Comparison of ENCODE assay signal across 1 cellular context in the genomic region with DNA sequence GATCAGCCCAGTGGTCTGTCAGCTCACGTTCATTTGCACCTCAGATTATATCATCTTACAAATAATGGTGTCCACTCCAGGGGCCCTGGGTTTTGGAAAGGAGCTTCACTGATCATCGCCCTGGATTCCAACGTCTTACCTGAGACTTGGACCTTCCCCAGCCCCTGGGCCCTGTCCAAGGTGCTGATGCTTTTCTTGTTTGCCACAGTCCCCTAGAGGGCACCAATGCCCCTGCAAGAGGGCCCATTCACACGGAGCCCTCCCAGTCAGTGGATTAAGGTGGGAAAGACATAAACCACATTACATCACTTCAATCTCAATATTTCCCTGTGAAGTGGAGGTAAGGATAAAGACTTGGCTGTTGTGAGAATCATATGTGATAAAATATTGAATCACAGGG.
TF ChIP-seq lines count a peak whose summit lies in the region.

No MANE protein-coding gene starts in this region.

TF ChIP-seq in GM12878, 131 proteins besides CTCF, POLR2A, EP300 and RAD21 (continued from another document):
- TF ChIP-seq, protein P1, sequence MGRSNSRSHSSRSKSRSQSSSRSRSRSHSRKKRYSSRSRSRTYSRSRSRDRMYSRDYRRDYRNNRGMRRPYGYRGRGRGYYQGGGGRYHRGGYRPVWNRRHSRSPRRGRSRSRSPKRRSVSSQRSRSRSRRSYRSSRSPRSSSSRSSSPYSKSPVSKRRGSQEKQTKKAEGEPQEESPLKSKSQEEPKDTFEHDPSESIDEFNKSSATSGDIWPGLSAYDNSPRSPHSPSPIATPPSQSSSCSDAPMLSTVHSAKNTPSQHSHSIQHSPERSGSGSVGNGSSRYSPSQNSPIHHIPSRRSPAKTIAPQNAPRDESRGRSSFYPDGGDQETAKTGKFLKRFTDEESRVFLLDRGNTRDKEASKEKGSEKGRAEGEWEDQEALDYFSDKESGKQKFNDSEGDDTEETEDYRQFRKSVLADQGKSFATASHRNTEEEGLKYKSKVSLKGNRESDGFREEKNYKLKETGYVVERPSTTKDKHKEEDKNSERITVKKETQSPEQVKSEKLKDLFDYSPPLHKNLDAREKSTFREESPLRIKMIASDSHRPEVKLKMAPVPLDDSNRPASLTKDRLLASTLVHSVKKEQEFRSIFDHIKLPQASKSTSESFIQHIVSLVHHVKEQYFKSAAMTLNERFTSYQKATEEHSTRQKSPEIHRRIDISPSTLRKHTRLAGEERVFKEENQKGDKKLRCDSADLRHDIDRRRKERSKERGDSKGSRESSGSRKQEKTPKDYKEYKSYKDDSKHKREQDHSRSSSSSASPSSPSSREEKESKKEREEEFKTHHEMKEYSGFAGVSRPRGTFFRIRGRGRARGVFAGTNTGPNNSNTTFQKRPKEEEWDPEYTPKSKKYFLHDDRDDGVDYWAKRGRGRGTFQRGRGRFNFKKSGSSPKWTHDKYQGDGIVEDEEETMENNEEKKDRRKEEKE (IDR thresholded peaks at IDR 0.05) = no peak
- TF ChIP-seq SREBF2 (IDR thresholded peaks at IDR 0.05; ENCODE audit: low read length) = no peak
- TF ChIP-seq LARP7 (IDR thresholded peaks at IDR 0.05) = no peak
- TF ChIP-seq SMC3 (IDR thresholded peaks at IDR 0.05; ENCODE audit: borderline replicate concordance, low read length) = peak; percentile 16; the same call in 1 of the 2 replicates
- no peak for TF ChIP-seq SRF (IDR thresholded peaks at IDR 0.05; ENCODE audit: low read depth in 2 of 2, low read length in 2 of 2)
- TF ChIP-seq RCOR1 (conservative IDR thresholded peaks at IDR 0.05; ENCODE audit: low read depth, low read length) = 0 out of 2 replicates have a peak, but pooled peaks have one; percentile 36
